ENCODE assay signal across 9 cellular contexts in genomic region chr6:41901882-41902519, GRCh38. TPM values are rescaled to one million over a fixed set of nuclear protein-coding genes. Genes with fewer than 3 reads are reported as not detected.
A peak's percentile ranks its signal among the peaks of the same experiment; 100 is the strongest.
DNase-seq lines count a peak whose midpoint lies in the region; ATAC-seq and TF ChIP-seq lines count a peak whose summit lies in the region.
"Had no signal": no experiment of that assay in that cellular context is flagged by ENCODE, and none has a peak within 500 bp of the region (broad histone marks: within the 10 kb centered on the region; RNA-seq: fewer than 3 reads in every experiment).

No MANE protein-coding gene starts in this region.

- CTCF ChIA-PET in IMR-90 (lab: Yijun Ruan, JAX) = no interaction called here
- CTCF ChIA-PET in activated CD4-positive, alpha-beta memory T cell treated with anti-CD3 and anti-CD28 coated beads, Interleukin-2, amount 10 ng/mL, durations not matched to agents 7 days and 5 days (lab: Charles Lee) = interaction anchor here (0.7 to 4.6 kb wide), 11 partner anchors 19 to 144 kb away, joined by 3 to 41 read pairs (median 4); partner anchors contain the start of genes BYSL, MED20 and TOMM6

- H3K9me1 ChIP-seq in IMR-90 (ENCODE audit: insufficient read depth, low read length) = no peaks in the 10 kb centered on the region; the same call in 1 of the 2 replicates

- no peak overlapping the region for H2AK5ac ChIP-seq in IMR-90 (ENCODE audit: low read depth, low read length)

- no peak overlapping the region for H3K18ac ChIP-seq in IMR-90 (ENCODE audit: low read depth, low read length)

- WGBS in IMR-90 (ENCODE audit: extremely low coverage in 2 of 2, insufficient read length in 1 of 2), 2 experiments = no CpG with 5 or more reads among the region's 1 CpG
- WGBS in hepatocyte (ENCODE audit: low lambda C conversion rate, missing lambda C conversion rate) = 96% methylated on average over 1 of the region's 1 CpG

- no peak overlapping the region for H4K5ac ChIP-seq in IMR-90 (ENCODE audit: low read depth, low read length)

- peak; percentile 41 for TF ChIP-seq RAD21 in IMR-90 (IDR thresholded peaks at IDR 0.05; ENCODE audit: low read length)

- BruUV-seq in IMR-90 (replicated peaks; lab: Mats Ljungman, UMichigan) = no TSS peak

- peaks cover 16% of the 10 kb centered on the region for H3K36me3 Mint-ChIP-seq in activated CD4-positive, alpha-beta memory T cell treated with anti-CD3 and anti-CD28 coated beads, Interleukin-2, amount 10 ng/mL, durations not matched to agents 7 days and 5 days (ENCODE audit: low read depth)

- no peak overlapping the region for H3K4me3 ChIP-seq in IMR-90 (ENCODE audit: insufficient read depth, low read depth, low read length)
- no peak overlapping the region for H3K4me3 ChIP-seq in fibroblast of villous mesenchyme (ENCODE audit: low read depth, low read length)
- no peak overlapping the region for H3K4me3 ChIP-seq in hepatocyte
- no peak overlapping the region for H3K4me3 ChIP-seq in left ventricle myocardium inferior
- H3K4me3 ChIP-seq: upper lobe of left lung had no signal

- TF ChIP-seq POLR2A in IMR-90 (IDR thresholded peaks at IDR 0.05; ENCODE audit: low read depth, low read length) = no peak

- H2AFZ ChIP-seq in IMR-90 (replicated peaks; ENCODE audit: low read length, poor library complexity) = no peak overlapping the region
- no peak overlapping the region for H2AFZ ChIP-seq in hepatocyte

- H3K9me2 ChIP-seq in hepatocyte (replicated peaks; ENCODE audit: insufficient read depth) = no peaks in the 10 kb centered on the region

- H3K36me3 ChIP-seq in IMR-90 (ENCODE audit: control insufficient read depth, insufficient read depth, low read length) (peaks cover 29% of the 10 kb centered on the region), hepatocyte (replicated peaks; ENCODE audit: insufficient read depth, low read depth) (no peaks in the 10 kb centered on the region), left ventricle myocardium inferior (peaks cover 26% of the 10 kb centered on the region)

- H2BK15ac ChIP-seq in IMR-90 (ENCODE audit: low read depth, low read length) = no peak overlapping the region

- H3K4me1 ChIP-seq in IMR-90 (ENCODE audit: control insufficient read depth, insufficient read depth, low read length) (no peaks in the 10 kb centered on the region), hepatocyte (ENCODE audit: insufficient read depth) (no peaks in the 10 kb centered on the region), left ventricle myocardium inferior (peaks cover 9% of the 10 kb centered on the region)
- H3K4me1 ChIP-seq: upper lobe of left lung had no signal

- DNase-seq in AG09319 (ENCODE audit: extremely low read depth, low read depth) (no peak), IMR-90 (peak; percentile 16), fibroblast of villous mesenchyme (ENCODE audit: low read depth) (peak; percentile 28), hepatocyte (ENCODE audit: low spot score) (no peak), left ventricle myocardium inferior (no peak)
- DNase-seq in activated CD4-positive, alpha-beta memory T cell treated with anti-CD3 and anti-CD28 coated beads, Interleukin-2, amount 10 ng/mL, durations not matched to agents 7 days and 5 days = peak; percentile 72
- peak; percentile 14 to 22 for DNase-seq in stimulated activated CD8-positive, alpha-beta memory T cell treated with anti-CD3 and anti-CD28 coated beads, Interleukin-2, amount 100 ng/mL, for 1 hour (ENCODE audit: low read depth in 2 of 2)

- intact Hi-C loops in IMR-90 (cut with micrococcal nuclease) = no loop called here
- intact Hi-C loops in left ventricle myocardium inferior (cut with micrococcal nuclease) = no loop called here

- in situ Hi-C loops in IMR-90 (cut with MboI; ENCODE audit: low sequenced_read_pairs) = no loop called here

- H3K4ac ChIP-seq in IMR-90 (ENCODE audit: low read depth, low read length) = no peak overlapping the region

- no peak overlapping the region for H3K9ac ChIP-seq in IMR-90 (ENCODE audit: low read depth, low read length)

- no peak overlapping the region for H4K8ac ChIP-seq in IMR-90 (ENCODE audit: low read depth in 2 of 2, low read length in 2 of 2)

- H3K4me2 ChIP-seq in IMR-90 (ENCODE audit: low read depth, low read length) (no peak overlapping the region), hepatocyte (no peak overlapping the region)

- H3K27ac Mint-ChIP-seq in activated CD4-positive, alpha-beta memory T cell treated with anti-CD3 and anti-CD28 coated beads, Interleukin-2, amount 10 ng/mL, durations not matched to agents 7 days and 5 days = no peak overlapping the region

- H3K79me1 ChIP-seq in IMR-90 (ENCODE audit: low read depth in 1 of 2, low read length in 2 of 2) = peaks cover 4 to 15% of the 10 kb centered on the region in 2 experiments; a peak in 3 of 4 replicates

- H3K27ac ChIP-seq in IMR-90 (ENCODE audit: insufficient read depth, low read length) (no peak overlapping the region), hepatocyte (no peak overlapping the region), left ventricle myocardium inferior (replicated peaks) (no peak overlapping the region)
- H3K27ac ChIP-seq: upper lobe of left lung had no signal

- H3K27me3 Mint-ChIP-seq in activated CD4-positive, alpha-beta memory T cell treated with anti-CD3 and anti-CD28 coated beads, Interleukin-2, amount 10 ng/mL, durations not matched to agents 7 days and 5 days = no peaks in the 10 kb centered on the region

- H3K9me3 ChIP-seq in IMR-90 (ENCODE audit: control insufficient read depth, insufficient read depth, low read length) (no peaks in the 10 kb centered on the region), hepatocyte (ENCODE audit: low read depth) (no peaks in the 10 kb centered on the region), left ventricle myocardium inferior (replicated peaks) (no peaks in the 10 kb centered on the region)
- H3K9me3 ChIP-seq: upper lobe of left lung had no signal

- no peaks in the 10 kb centered on the region for H3K9me3 Mint-ChIP-seq in activated CD4-positive, alpha-beta memory T cell treated with anti-CD3 and anti-CD28 coated beads, Interleukin-2, amount 10 ng/mL, durations not matched to agents 7 days and 5 days

- no peak overlapping the region for H3K14ac ChIP-seq in IMR-90 (replicated peaks; ENCODE audit: low read depth, low read length)

- no peak overlapping the region for H2BK5ac ChIP-seq in IMR-90 (ENCODE audit: low read depth, low read length, poor library complexity, severe bottlenecking)

- H3K79me2 ChIP-seq in hepatocyte = no peaks in the 10 kb centered on the region

- H3K56ac ChIP-seq in IMR-90 (ENCODE audit: extremely low read depth, insufficient read depth, low read length) = no peak overlapping the region

- ATAC-seq in IMR-90 (ENCODE audit: low read depth) (no peak), HG03045 (IDR thresholded peaks at IDR 0.05; ENCODE audit: unreplicated experiment) (no peak)

- peak; percentile 15 for TF ChIP-seq CTCF in AG09319 (IDR thresholded peaks at IDR 0.05; ENCODE audit: low read depth, low read length)
- peak; percentile 29; the same call in 1 of the 2 replicates for TF ChIP-seq CTCF in IMR-90 (conservative IDR thresholded peaks at IDR 0.05; ENCODE audit: low read depth, low read length)
- TF ChIP-seq CTCF in fibroblast of villous mesenchyme (IDR thresholded peaks at IDR 0.05; ENCODE audit: insufficient read depth, low read depth, low read length) = peak; percentile 41
- no peak for TF ChIP-seq CTCF in hepatocyte (IDR thresholded peaks at IDR 0.05; ENCODE audit: poor library complexity)
- TF ChIP-seq CTCF in left ventricle myocardium inferior (IDR thresholded peaks at IDR 0.05; ENCODE audit: borderline replicate concordance) = no peak

- no peak overlapping the region for H2BK20ac ChIP-seq in IMR-90 (ENCODE audit: low read depth, low read length)

- no peaks in the 10 kb centered on the region for H4K20me1 ChIP-seq in IMR-90 (ENCODE audit: insufficient read depth, low read length)
- no peaks in the 10 kb centered on the region for H4K20me1 ChIP-seq in hepatocyte (ENCODE audit: insufficient read depth, poor library complexity, severe bottlenecking)

- peaks cover 17% of the 10 kb centered on the region for H3K4me1 Mint-ChIP-seq in activated CD4-positive, alpha-beta memory T cell treated with anti-CD3 and anti-CD28 coated beads, Interleukin-2, amount 10 ng/mL, durations not matched to agents 7 days and 5 days

- dilution Hi-C loops in IMR-90 (cut with HindIII; ENCODE audit: low sequenced_read_pairs, unreplicated experiment) = no loop called here

- no peak overlapping the region for H4K91ac ChIP-seq in IMR-90 (ENCODE audit: insufficient read depth, low read depth, low read length)

- H3K27me3 ChIP-seq in IMR-90 (ENCODE audit: control insufficient read depth, insufficient read depth, low read length) (no peaks in the 10 kb centered on the region), hepatocyte (no peaks in the 10 kb centered on the region), left ventricle myocardium inferior (ENCODE audit: low read depth) (no peaks in the 10 kb centered on the region)
- H3K27me3 ChIP-seq: upper lobe of left lung had no signal

- no peak overlapping the region for H2BK120ac ChIP-seq in IMR-90 (ENCODE audit: low read depth, low read length)

- H2AK9ac ChIP-seq in IMR-90 (replicated peaks; ENCODE audit: low read depth, low read length, poor library complexity) = no peak overlapping the region

- POLR2A ChIA-PET in IMR-90 (lab: Charles Lee; ENCODE audit: unreplicated experiment) = no interaction called here
- POLR2A ChIA-PET in activated CD4-positive, alpha-beta memory T cell treated with anti-CD3 and anti-CD28 coated beads, Interleukin-2, amount 10 ng/mL, durations not matched to agents 7 days and 5 days (lab: Charles Lee) = interaction anchor here (0.8 to 1.5 kb wide), 4 partner anchors 34 to 148 kb away, joined by 3 to 6 read pairs (median 4); partner anchors contain the start of gene TAF8

- H3K23ac ChIP-seq in IMR-90 (ENCODE audit: low read depth, low read length) = no peak overlapping the region

- H3K4me3 Mint-ChIP-seq in activated CD4-positive, alpha-beta memory T cell treated with anti-CD3 and anti-CD28 coated beads, Interleukin-2, amount 10 ng/mL, durations not matched to agents 7 days and 5 days = no peak overlapping the region

RNA-seq across cellular contexts. Expression of gene USP49, which starts 6.8 kb away (rescaled TPM):
- total RNA-seq in IMR-90 (2012; rRNA removed) = 1.4 TPM in 2 replicates
- 1.4 and 2.1 TPM in 2 replicates for polyA plus RNA-seq in IMR-90 (2012; rRNA removed)
- 0.55 and 0.92 TPM in 2 replicates for polyA plus RNA-seq in IMR-90 (2012; cell fraction: cytosol; rRNA removed)
- 9.5 and 9.8 TPM in 2 replicates for polyA plus RNA-seq in IMR-90 (2012; cell fraction: nucleus; rRNA removed; ENCODE audit: low replicate concordance)
- 1 to 10 TPM; 6.8 to 7.3 TPM for total RNA-seq in activated CD4-positive, alpha-beta memory T cell treated with anti-CD3 and anti-CD28 coated beads, Interleukin-2, amount 10 ng/mL, durations not matched to agents 7 days and 5 days
- 2.3 and 3.0 TPM in 2 replicates for total RNA-seq in fibroblast of villous mesenchyme
- 2.2 and 2.4 TPM in 2 replicates for total RNA-seq in hepatocyte
- polyA plus RNA-seq in hepatocyte = 1.0 and 3.0 TPM in 2 replicates
- 0.71 TPM for total RNA-seq in left ventricle myocardium inferior

RNA-seq across cellular contexts. Expression of gene MED20, which starts 18.9 kb away (rescaled TPM):
- total RNA-seq in IMR-90 (2012; rRNA removed) = 35.6 and 38.2 TPM in 2 replicates
- polyA plus RNA-seq in IMR-90 (2012; rRNA removed) = 22.0 and 24.8 TPM in 2 replicates
- 16.4 and 20.3 TPM in 2 replicates for polyA plus RNA-seq in IMR-90 (2012; cell fraction: cytosol; rRNA removed)
- 14.3 and 22.5 TPM in 2 replicates for polyA plus RNA-seq in IMR-90 (2012; cell fraction: nucleus; rRNA removed; ENCODE audit: low replicate concordance)
- 10 to 100 TPM; 21.4 to 21.9 TPM for total RNA-seq in activated CD4-positive, alpha-beta memory T cell treated with anti-CD3 and anti-CD28 coated beads, Interleukin-2, amount 10 ng/mL, durations not matched to agents 7 days and 5 days
- 31.9 and 40.2 TPM in 2 replicates for total RNA-seq in fibroblast of villous mesenchyme
- 18.1 and 19.2 TPM in 2 replicates for total RNA-seq in hepatocyte
- 18.1 and 19.8 TPM in 2 replicates for polyA plus RNA-seq in hepatocyte
- 18.1 TPM for total RNA-seq in left ventricle myocardium inferior

RNA-seq across cellular contexts. Expression of gene BYSL, which starts 19.3 kb away (rescaled TPM):
- total RNA-seq in IMR-90 (2012; rRNA removed) (25.3 and 26.7 TPM in 2 replicates), fibroblast of villous mesenchyme (13.2 and 20.7 TPM in 2 replicates), hepatocyte (13.9 and 20.7 TPM in 2 replicates), left ventricle myocardium inferior (9.0 TPM)
- polyA plus RNA-seq in IMR-90 (2012; rRNA removed) (35.5 and 36.3 TPM in 2 replicates), hepatocyte (16.6 and 28.5 TPM in 2 replicates)
- 23.5 and 24.9 TPM in 2 replicates for polyA plus RNA-seq in IMR-90 (2012; cell fraction: cytosol; rRNA removed)
- 29.1 and 39.6 TPM in 2 replicates for polyA plus RNA-seq in IMR-90 (2012; cell fraction: nucleus; rRNA removed; ENCODE audit: low replicate concordance)
- total RNA-seq in activated CD4-positive, alpha-beta memory T cell treated with anti-CD3 and anti-CD28 coated beads, Interleukin-2, amount 10 ng/mL, durations not matched to agents 7 days and 5 days = 10 to 100 TPM; 23.9 to 24.8 TPM

RNA-seq across cellular contexts. Expression of gene CCND3, which starts 39.6 kb away (rescaled TPM):
- total RNA-seq in IMR-90 (2012; rRNA removed) = 19.2 and 19.4 TPM in 2 replicates
- polyA plus RNA-seq in IMR-90 (2012; rRNA removed) = 61.9 and 63.8 TPM in 2 replicates
- polyA plus RNA-seq in IMR-90 (2012; cell fraction: cytosol; rRNA removed) = 61.9 and 75.8 TPM in 2 replicates
- 36.5 and 73.0 TPM in 2 replicates for polyA plus RNA-seq in IMR-90 (2012; cell fraction: nucleus; rRNA removed; ENCODE audit: low replicate concordance)
- total RNA-seq in activated CD4-positive, alpha-beta memory T cell treated with anti-CD3 and anti-CD28 coated beads, Interleukin-2, amount 10 ng/mL, durations not matched to agents 7 days and 5 days = 100 to 1,000 TPM; 456 to 464 TPM
- total RNA-seq in fibroblast of villous mesenchyme = 25.8 and 42.3 TPM in 2 replicates
- 79.3 and 96.8 TPM in 2 replicates for total RNA-seq in hepatocyte
- 134 and 141 TPM in 2 replicates for polyA plus RNA-seq in hepatocyte
- total RNA-seq in left ventricle myocardium inferior = 44.5 TPM

Comparison
In these comparisons a context has a peak if more than half of its experiments do, and no peak if none do; other contexts are left out.
1. DNase-seq: peak in IMR-90 (single experiment), activated CD4-positive, alpha-beta memory T cell treated with anti-CD3 and anti-CD28 coated beads, Interleukin-2, amount 10 ng/mL, durations not matched to agents 7 days and 5 days (single experiment), fibroblast of villous mesenchyme (single experiment) and stimulated activated CD8-positive, alpha-beta memory T cell treated with anti-CD3 and anti-CD28 coated beads, Interleukin-2, amount 100 ng/mL, for 1 hour (2 of 2); none in AG09319 (single experiment), hepatocyte (single experiment) and left ventricle myocardium inferior (single experiment).
2. CTCF ChIP-seq: peak in AG09319 (single experiment), IMR-90 (single experiment) and fibroblast of villous mesenchyme (single experiment); none in hepatocyte (single experiment) and left ventricle myocardium inferior (single experiment).